1 cellular context compared by ENCODE assay signal in genomic region chr11:119368121-119369034, GRCh38.
A peak's percentile ranks its signal among the peaks of the same experiment; 100 is the strongest.
TF ChIP-seq lines count a peak whose summit lies in the region.

No MANE protein-coding gene starts in this region.

TF ChIP-seq in K562, 482 proteins besides CTCF, POLR2A, EP300 and RAD21 (continued from another document and continues in another):
- no peak for TF ChIP-seq WHSC1 (IDR thresholded peaks at IDR 0.05; ENCODE audit: low read length)
- TF ChIP-seq ETV1 (tag; conservative IDR thresholded peaks at IDR 0.05; ENCODE audit: low read depth), result no peak
- TF ChIP-seq, protein P1, sequence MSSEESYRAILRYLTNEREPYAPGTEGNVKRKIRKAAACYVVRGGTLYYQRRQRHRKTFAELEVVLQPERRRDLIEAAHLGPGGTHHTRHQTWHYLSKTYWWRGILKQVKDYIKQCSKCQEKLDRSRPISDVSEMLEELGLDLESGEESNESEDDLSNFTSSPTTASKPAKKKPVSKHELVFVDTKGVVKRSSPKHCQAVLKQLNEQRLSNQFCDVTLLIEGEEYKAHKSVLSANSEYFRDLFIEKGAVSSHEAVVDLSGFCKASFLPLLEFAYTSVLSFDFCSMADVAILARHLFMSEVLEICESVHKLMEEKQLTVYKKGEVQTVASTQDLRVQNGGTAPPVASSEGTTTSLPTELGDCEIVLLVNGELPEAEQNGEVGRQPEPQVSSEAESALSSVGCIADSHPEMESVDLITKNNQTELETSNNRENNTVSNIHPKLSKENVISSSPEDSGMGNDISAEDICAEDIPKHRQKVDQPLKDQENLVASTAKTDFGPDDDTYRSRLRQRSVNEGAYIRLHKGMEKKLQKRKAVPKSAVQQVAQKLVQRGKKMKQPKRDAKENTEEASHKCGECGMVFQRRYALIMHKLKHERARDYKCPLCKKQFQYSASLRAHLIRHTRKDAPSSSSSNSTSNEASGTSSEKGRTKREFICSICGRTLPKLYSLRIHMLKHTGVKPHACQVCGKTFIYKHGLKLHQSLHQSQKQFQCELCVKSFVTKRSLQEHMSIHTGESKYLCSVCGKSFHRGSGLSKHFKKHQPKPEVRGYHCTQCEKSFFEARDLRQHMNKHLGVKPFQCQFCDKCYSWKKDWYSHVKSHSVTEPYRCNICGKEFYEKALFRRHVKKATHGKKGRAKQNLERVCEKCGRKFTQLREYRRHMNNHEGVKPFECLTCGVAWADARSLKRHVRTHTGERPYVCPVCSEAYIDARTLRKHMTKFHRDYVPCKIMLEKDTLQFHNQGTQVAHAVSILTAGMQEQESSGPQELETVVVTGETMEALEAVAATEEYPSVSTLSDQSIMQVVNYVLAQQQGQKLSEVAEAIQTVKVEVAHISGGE (CRISPR knock-in tag; IDR thresholded peaks at IDR 0.05), result no peak
- TF ChIP-seq NR4A1 (CRISPR knock-in tag; IDR thresholded peaks at IDR 0.05), result no peak
- TF ChIP-seq NR4A1 (tag; IDR thresholded peaks at IDR 0.05), result no peak
- TF ChIP-seq POLR2B (IDR thresholded peaks at IDR 0.05; ENCODE audit: low read depth, partially characterized antibody), result no peak
- peak; percentile 94 for TF ChIP-seq TOE1 (IDR thresholded peaks at IDR 0.05; ENCODE audit: borderline replicate concordance)
- TF ChIP-seq TOE1 (CRISPR knock-in tag; IDR thresholded peaks at IDR 0.05; ENCODE audit: borderline replicate concordance, low read depth), result no peak
- TF ChIP-seq ILK (tag; IDR thresholded peaks at IDR 0.05; ENCODE audit: borderline replicate concordance, low read depth), result no peak
- no peak for TF ChIP-seq HBP1 (CRISPR knock-in tag; IDR thresholded peaks at IDR 0.05)
- no peak for TF ChIP-seq POLR2AphosphoS2 (IDR thresholded peaks at IDR 0.05; ENCODE audit: low read length)
- TF ChIP-seq, protein P2, sequence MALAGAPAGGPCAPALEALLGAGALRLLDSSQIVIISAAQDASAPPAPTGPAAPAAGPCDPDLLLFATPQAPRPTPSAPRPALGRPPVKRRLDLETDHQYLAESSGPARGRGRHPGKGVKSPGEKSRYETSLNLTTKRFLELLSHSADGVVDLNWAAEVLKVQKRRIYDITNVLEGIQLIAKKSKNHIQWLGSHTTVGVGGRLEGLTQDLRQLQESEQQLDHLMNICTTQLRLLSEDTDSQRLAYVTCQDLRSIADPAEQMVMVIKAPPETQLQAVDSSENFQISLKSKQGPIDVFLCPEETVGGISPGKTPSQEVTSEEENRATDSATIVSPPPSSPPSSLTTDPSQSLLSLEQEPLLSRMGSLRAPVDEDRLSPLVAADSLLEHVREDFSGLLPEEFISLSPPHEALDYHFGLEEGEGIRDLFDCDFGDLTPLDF (CRISPR knock-in tag; IDR thresholded peaks at IDR 0.05), result no peak
- TF ChIP-seq HDAC6 (IDR thresholded peaks at IDR 0.05; ENCODE audit: low read depth, low read length), result no peak
- no peak for TF ChIP-seq NCOA1 (IDR thresholded peaks at IDR 0.05; ENCODE audit: low read depth)
- no peak for TF ChIP-seq ETV5 (CRISPR knock-in tag; IDR thresholded peaks at IDR 0.05; ENCODE audit: low read depth)
- TF ChIP-seq CCAR2 (IDR thresholded peaks at IDR 0.05; ENCODE audit: low read depth, low read length), result no peak
- no peak for TF ChIP-seq NR3C1 (CRISPR knock-in tag; IDR thresholded peaks at IDR 0.05)
- TF ChIP-seq CBX8 (IDR thresholded peaks at IDR 0.05; ENCODE audit: borderline replicate concordance, extremely low read depth, low read depth, low read length, poor library complexity, severe bottlenecking), result no peak
- TF ChIP-seq ZC3H4 (CRISPR knock-in tag; IDR thresholded peaks at IDR 0.05; ENCODE audit: borderline replicate concordance), result no peak
- TF ChIP-seq NR2C2 (CRISPR knock-in tag; IDR thresholded peaks at IDR 0.05), result no peak
- TF ChIP-seq NR2C2 (tag; IDR thresholded peaks at IDR 0.05), result no peak
- peak; percentile 51; the same call in 1 of the 2 replicates for TF ChIP-seq HDGF (IDR thresholded peaks at IDR 0.05)
- TF ChIP-seq, protein P3, sequence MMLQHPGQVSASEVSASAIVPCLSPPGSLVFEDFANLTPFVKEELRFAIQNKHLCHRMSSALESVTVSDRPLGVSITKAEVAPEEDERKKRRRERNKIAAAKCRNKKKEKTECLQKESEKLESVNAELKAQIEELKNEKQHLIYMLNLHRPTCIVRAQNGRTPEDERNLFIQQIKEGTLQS (IDR thresholded peaks at IDR 0.05), result peak; percentile 82
- TF ChIP-seq, protein P3 (CRISPR knock-in tag; conservative IDR thresholded peaks at IDR 0.05), result peak; percentile 59; the same call in 1 of the 2 replicates
- TF ChIP-seq, protein P4, sequence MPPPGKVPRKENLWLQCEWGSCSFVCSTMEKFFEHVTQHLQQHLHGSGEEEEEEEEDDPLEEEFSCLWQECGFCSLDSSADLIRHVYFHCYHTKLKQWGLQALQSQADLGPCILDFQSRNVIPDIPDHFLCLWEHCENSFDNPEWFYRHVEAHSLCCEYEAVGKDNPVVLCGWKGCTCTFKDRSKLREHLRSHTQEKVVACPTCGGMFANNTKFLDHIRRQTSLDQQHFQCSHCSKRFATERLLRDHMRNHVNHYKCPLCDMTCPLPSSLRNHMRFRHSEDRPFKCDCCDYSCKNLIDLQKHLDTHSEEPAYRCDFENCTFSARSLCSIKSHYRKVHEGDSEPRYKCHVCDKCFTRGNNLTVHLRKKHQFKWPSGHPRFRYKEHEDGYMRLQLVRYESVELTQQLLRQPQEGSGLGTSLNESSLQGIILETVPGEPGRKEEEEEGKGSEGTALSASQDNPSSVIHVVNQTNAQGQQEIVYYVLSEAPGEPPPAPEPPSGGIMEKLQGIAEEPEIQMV (tag; conservative IDR thresholded peaks at IDR 0.05; ENCODE audit: low read depth), result no peak
- TF ChIP-seq USF1 (CRISPR knock-in tag; IDR thresholded peaks at IDR 0.05), result peak; percentile 60
- TF ChIP-seq CHAMP1 (IDR thresholded peaks at IDR 0.05), result no peak
- no peak for TF ChIP-seq HOXB6 (CRISPR knock-in tag; IDR thresholded peaks at IDR 0.05; ENCODE audit: borderline replicate concordance)
- TF ChIP-seq, protein P5, sequence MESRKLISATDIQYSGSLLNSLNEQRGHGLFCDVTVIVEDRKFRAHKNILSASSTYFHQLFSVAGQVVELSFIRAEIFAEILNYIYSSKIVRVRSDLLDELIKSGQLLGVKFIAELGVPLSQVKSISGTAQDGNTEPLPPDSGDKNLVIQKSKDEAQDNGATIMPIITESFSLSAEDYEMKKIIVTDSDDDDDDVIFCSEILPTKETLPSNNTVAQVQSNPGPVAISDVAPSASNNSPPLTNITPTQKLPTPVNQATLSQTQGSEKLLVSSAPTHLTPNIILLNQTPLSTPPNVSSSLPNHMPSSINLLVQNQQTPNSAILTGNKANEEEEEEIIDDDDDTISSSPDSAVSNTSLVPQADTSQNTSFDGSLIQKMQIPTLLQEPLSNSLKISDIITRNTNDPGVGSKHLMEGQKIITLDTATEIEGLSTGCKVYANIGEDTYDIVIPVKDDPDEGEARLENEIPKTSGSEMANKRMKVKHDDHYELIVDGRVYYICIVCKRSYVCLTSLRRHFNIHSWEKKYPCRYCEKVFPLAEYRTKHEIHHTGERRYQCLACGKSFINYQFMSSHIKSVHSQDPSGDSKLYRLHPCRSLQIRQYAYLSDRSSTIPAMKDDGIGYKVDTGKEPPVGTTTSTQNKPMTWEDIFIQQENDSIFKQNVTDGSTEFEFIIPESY (CRISPR knock-in tag; IDR thresholded peaks at IDR 0.05), result no peak
- TF ChIP-seq CGGBP1 (CRISPR knock-in tag; IDR thresholded peaks at IDR 0.05), result no peak
- TF ChIP-seq ZNF740 (CRISPR knock-in tag; IDR thresholded peaks at IDR 0.05), result no peak
- no peak for TF ChIP-seq ZNF740 (tag; IDR thresholded peaks at IDR 0.05)
- TF ChIP-seq SMC3 (conservative IDR thresholded peaks at IDR 0.05; ENCODE audit: insufficient read depth, low read depth, low read length), result no peak
- TF ChIP-seq, protein P6, sequence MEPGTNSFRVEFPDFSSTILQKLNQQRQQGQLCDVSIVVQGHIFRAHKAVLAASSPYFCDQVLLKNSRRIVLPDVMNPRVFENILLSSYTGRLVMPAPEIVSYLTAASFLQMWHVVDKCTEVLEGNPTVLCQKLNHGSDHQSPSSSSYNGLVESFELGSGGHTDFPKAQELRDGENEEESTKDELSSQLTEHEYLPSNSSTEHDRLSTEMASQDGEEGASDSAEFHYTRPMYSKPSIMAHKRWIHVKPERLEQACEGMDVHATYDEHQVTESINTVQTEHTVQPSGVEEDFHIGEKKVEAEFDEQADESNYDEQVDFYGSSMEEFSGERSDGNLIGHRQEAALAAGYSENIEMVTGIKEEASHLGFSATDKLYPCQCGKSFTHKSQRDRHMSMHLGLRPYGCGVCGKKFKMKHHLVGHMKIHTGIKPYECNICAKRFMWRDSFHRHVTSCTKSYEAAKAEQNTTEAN (CRISPR knock-in tag; IDR thresholded peaks at IDR 0.05), result no peak
- TF ChIP-seq NFRKB (IDR thresholded peaks at IDR 0.05; ENCODE audit: low read depth), result no peak
